1 cellular context compared by ENCODE assay signal in the genomic region with DNA sequence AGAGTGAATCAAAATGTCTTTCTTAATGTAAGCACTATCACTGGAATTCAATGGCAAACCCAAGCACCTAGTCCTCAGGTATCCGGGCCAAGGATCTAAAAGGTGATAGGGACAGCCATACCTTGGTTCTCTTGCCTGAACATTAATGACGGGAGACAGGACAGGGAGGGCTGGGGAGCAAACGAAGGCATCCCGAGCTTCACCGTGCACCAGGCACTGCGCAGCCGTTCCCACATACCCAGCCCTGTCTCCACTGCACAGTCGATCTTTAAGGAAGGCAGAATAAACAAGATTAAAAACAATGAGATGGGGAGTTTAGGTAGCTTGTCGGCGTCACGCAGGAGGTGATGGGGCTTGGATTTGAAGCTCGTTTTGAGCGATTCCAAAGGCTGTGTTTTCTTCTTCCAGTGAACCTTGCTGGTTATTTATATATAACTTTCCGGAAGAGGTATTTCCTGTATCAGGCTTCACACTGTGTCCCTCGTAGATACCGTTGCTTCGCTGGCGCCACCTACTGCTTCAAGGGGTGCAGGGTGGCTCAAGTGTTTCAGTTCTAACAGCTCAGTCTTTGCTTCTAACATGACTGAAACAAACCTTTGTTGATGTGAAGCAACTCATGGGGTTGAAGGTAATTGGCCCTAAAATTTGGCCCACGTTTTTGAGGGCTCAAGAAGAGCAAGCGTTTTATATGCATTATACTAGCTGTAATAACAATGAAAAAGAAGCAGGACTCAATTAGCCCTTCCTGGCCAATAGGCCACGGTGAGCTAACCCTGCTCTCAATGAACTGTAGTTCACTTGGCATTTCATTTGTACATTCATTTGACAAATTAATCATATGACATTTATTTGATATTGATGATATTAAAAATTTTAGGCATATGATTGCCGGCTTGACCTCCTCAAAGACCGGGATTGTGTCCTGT.
TF ChIP-seq lines count a peak whose summit lies in the region.

No MANE protein-coding gene starts in this region.

TF ChIP-seq in HepG2, 621 proteins besides CTCF, POLR2A, EP300 and RAD21 (continued from another document and continues in another):
- TF ChIP-seq, protein P1, sequence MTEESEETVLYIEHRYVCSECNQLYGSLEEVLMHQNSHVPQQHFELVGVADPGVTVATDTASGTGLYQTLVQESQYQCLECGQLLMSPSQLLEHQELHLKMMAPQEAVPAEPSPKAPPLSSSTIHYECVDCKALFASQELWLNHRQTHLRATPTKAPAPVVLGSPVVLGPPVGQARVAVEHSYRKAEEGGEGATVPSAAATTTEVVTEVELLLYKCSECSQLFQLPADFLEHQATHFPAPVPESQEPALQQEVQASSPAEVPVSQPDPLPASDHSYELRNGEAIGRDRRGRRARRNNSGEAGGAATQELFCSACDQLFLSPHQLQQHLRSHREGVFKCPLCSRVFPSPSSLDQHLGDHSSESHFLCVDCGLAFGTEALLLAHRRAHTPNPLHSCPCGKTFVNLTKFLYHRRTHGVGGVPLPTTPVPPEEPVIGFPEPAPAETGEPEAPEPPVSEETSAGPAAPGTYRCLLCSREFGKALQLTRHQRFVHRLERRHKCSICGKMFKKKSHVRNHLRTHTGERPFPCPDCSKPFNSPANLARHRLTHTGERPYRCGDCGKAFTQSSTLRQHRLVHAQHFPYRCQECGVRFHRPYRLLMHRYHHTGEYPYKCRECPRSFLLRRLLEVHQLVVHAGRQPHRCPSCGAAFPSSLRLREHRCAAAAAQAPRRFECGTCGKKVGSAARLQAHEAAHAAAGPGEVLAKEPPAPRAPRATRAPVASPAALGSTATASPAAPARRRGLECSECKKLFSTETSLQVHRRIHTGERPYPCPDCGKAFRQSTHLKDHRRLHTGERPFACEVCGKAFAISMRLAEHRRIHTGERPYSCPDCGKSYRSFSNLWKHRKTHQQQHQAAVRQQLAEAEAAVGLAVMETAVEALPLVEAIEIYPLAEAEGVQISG (CRISPR knock-in tag; IDR thresholded peaks at IDR 0.05) = peak; percentile 73; the same call in 1 of the 2 replicates
- TF ChIP-seq, protein P2, sequence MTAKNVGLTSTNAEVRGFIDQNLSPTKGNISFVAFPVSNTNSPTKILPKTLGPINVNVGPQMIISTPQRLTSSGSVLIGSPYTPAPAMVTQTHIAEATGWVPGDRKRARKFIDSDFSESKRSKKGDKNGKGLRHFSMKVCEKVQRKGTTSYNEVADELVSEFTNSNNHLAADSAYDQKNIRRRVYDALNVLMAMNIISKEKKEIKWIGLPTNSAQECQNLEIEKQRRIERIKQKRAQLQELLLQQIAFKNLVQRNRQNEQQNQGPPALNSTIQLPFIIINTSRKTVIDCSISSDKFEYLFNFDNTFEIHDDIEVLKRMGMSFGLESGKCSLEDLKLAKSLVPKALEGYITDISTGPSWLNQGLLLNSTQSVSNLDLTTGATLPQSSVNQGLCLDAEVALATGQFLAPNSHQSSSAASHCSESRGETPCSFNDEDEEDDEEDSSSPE (CRISPR knock-in tag; IDR thresholded peaks at IDR 0.05) = no peak
- peak; percentile 52; the same call in 1 of the 2 replicates for TF ChIP-seq ZNF12 (CRISPR knock-in tag; IDR thresholded peaks at IDR 0.05)
- TF ChIP-seq SRY (CRISPR knock-in tag; IDR thresholded peaks at IDR 0.05) = no peak
- TF ChIP-seq, protein P3, sequence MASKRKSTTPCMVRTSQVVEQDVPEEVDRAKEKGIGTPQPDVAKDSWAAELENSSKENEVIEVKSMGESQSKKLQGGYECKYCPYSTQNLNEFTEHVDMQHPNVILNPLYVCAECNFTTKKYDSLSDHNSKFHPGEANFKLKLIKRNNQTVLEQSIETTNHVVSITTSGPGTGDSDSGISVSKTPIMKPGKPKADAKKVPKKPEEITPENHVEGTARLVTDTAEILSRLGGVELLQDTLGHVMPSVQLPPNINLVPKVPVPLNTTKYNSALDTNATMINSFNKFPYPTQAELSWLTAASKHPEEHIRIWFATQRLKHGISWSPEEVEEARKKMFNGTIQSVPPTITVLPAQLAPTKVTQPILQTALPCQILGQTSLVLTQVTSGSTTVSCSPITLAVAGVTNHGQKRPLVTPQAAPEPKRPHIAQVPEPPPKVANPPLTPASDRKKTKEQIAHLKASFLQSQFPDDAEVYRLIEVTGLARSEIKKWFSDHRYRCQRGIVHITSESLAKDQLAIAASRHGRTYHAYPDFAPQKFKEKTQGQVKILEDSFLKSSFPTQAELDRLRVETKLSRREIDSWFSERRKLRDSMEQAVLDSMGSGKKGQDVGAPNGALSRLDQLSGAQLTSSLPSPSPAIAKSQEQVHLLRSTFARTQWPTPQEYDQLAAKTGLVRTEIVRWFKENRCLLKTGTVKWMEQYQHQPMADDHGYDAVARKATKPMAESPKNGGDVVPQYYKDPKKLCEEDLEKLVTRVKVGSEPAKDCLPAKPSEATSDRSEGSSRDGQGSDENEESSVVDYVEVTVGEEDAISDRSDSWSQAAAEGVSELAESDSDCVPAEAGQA (IDR thresholded peaks at IDR 0.05; ENCODE audit: low read depth) = no peak
- TF ChIP-seq, protein P3 (CRISPR knock-in tag; IDR thresholded peaks at IDR 0.05; ENCODE audit: borderline replicate concordance) = no peak
- 0 out of 2 replicates have a peak, but pooled peaks have one; percentile 37 for TF ChIP-seq MEIS1 (CRISPR knock-in tag; IDR thresholded peaks at IDR 0.05; ENCODE audit: borderline replicate concordance)
- TF ChIP-seq, protein P4, sequence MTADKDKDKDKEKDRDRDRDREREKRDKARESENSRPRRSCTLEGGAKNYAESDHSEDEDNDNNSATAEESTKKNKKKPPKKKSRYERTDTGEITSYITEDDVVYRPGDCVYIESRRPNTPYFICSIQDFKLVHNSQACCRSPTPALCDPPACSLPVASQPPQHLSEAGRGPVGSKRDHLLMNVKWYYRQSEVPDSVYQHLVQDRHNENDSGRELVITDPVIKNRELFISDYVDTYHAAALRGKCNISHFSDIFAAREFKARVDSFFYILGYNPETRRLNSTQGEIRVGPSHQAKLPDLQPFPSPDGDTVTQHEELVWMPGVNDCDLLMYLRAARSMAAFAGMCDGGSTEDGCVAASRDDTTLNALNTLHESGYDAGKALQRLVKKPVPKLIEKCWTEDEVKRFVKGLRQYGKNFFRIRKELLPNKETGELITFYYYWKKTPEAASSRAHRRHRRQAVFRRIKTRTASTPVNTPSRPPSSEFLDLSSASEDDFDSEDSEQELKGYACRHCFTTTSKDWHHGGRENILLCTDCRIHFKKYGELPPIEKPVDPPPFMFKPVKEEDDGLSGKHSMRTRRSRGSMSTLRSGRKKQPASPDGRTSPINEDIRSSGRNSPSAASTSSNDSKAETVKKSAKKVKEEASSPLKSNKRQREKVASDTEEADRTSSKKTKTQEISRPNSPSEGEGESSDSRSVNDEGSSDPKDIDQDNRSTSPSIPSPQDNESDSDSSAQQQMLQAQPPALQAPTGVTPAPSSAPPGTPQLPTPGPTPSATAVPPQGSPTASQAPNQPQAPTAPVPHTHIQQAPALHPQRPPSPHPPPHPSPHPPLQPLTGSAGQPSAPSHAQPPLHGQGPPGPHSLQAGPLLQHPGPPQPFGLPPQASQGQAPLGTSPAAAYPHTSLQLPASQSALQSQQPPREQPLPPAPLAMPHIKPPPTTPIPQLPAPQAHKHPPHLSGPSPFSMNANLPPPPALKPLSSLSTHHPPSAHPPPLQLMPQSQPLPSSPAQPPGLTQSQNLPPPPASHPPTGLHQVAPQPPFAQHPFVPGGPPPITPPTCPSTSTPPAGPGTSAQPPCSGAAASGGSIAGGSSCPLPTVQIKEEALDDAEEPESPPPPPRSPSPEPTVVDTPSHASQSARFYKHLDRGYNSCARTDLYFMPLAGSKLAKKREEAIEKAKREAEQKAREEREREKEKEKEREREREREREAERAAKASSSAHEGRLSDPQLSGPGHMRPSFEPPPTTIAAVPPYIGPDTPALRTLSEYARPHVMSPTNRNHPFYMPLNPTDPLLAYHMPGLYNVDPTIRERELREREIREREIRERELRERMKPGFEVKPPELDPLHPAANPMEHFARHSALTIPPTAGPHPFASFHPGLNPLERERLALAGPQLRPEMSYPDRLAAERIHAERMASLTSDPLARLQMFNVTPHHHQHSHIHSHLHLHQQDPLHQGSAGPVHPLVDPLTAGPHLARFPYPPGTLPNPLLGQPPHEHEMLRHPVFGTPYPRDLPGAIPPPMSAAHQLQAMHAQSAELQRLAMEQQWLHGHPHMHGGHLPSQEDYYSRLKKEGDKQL (CRISPR knock-in tag; IDR thresholded peaks at IDR 0.05; ENCODE audit: low read depth) = no peak
- TF ChIP-seq, protein P5, sequence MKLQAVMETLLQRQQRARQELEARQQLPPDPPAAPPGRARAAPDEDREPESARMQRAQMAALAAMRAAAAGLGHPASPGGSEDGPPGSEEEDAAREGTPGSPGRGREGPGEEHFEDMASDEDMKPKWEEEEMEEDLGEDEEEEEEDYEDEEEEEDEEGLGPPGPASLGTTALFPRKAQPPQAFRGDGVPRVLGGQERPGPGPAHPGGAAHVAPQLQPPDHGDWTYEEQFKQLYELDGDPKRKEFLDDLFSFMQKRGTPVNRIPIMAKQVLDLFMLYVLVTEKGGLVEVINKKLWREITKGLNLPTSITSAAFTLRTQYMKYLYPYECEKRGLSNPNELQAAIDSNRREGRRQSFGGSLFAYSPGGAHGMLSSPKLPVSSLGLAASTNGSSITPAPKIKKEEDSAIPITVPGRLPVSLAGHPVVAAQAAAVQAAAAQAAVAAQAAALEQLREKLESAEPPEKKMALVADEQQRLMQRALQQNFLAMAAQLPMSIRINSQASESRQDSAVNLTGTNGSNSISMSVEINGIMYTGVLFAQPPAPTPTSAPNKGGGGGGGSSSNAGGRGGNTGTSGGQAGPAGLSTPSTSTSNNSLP (IDR thresholded peaks at IDR 0.05; ENCODE audit: low read depth, low read length) = 0 out of 2 replicates have a peak, but pooled peaks have one; percentile 13
- TF ChIP-seq RNF2 (conservative IDR thresholded peaks at IDR 0.05; ENCODE audit: low read depth) = no peak
- no peak for TF ChIP-seq ATF7-NPFF (CRISPR knock-in tag; IDR thresholded peaks at IDR 0.05; ENCODE audit: low read depth)
- TF ChIP-seq U2AF2 (IDR thresholded peaks at IDR 0.05; ENCODE audit: low read depth, low read length) = no peak
- 0 out of 2 replicates have a peak, but pooled peaks have one; percentile 36 for TF ChIP-seq ZNF614 (CRISPR knock-in tag; IDR thresholded peaks at IDR 0.05; ENCODE audit: borderline replicate concordance)
- TF ChIP-seq SP2 (CRISPR knock-in tag; IDR thresholded peaks at IDR 0.05) = no peak
- TF ChIP-seq NFE2L2 (IDR thresholded peaks at IDR 0.05; ENCODE audit: low read length) = no peak
- TF ChIP-seq, protein P6, sequence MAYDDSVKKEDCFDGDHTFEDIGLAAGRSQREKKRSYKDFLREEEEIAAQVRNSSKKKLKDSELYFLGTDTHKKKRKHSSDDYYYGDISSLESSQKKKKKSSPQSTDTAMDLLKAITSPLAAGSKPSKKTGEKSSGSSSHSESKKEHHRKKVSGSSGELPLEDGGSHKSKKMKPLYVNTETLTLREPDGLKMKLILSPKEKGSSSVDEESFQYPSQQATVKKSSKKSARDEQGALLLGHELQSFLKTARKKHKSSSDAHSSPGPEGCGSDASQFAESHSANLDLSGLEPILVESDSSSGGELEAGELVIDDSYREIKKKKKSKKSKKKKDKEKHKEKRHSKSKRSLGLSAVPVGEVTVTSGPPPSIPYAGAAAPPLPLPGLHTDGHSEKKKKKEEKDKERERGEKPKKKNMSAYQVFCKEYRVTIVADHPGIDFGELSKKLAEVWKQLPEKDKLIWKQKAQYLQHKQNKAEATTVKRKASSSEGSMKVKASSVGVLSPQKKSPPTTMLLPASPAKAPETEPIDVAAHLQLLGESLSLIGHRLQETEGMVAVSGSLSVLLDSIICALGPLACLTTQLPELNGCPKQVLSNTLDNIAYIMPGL (CRISPR knock-in tag; IDR thresholded peaks at IDR 0.05; ENCODE audit: borderline replicate concordance in 1 of 2, low read depth in 1 of 2) = peak; percentile 73 to 81; a peak in 2 of 4 replicates
- TF ChIP-seq MZF1 (CRISPR knock-in tag; IDR thresholded peaks at IDR 0.05; ENCODE audit: borderline replicate concordance) = no peak
- no peak for TF ChIP-seq HMGA1 (CRISPR knock-in tag; conservative IDR thresholded peaks at IDR 0.05)
- TF ChIP-seq, protein P7, sequence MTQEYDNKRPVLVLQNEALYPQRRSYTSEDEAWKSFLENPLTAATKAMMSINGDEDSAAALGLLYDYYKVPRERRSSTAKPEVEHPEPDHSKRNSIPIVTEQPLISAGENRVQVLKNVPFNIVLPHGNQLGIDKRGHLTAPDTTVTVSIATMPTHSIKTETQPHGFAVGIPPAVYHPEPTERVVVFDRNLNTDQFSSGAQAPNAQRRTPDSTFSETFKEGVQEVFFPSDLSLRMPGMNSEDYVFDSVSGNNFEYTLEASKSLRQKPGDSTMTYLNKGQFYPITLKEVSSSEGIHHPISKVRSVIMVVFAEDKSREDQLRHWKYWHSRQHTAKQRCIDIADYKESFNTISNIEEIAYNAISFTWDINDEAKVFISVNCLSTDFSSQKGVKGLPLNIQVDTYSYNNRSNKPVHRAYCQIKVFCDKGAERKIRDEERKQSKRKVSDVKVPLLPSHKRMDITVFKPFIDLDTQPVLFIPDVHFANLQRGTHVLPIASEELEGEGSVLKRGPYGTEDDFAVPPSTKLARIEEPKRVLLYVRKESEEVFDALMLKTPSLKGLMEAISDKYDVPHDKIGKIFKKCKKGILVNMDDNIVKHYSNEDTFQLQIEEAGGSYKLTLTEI (CRISPR knock-in tag; conservative IDR thresholded peaks at IDR 0.05) = no peak
- no peak for TF ChIP-seq FOXP1 (IDR thresholded peaks at IDR 0.05)
- TF ChIP-seq FOXP1 (CRISPR knock-in tag; IDR thresholded peaks at IDR 0.05) = 0 out of 2 replicates have a peak, but pooled peaks have one; percentile 15
- TF ChIP-seq, protein P8, sequence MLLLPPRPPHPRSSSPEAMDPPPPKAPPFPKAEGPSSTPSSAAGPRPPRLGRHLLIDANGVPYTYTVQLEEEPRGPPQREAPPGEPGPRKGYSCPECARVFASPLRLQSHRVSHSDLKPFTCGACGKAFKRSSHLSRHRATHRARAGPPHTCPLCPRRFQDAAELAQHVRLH (CRISPR knock-in tag; IDR thresholded peaks at IDR 0.05; ENCODE audit: borderline replicate concordance, low read depth) = no peak
- TF ChIP-seq, protein P9, sequence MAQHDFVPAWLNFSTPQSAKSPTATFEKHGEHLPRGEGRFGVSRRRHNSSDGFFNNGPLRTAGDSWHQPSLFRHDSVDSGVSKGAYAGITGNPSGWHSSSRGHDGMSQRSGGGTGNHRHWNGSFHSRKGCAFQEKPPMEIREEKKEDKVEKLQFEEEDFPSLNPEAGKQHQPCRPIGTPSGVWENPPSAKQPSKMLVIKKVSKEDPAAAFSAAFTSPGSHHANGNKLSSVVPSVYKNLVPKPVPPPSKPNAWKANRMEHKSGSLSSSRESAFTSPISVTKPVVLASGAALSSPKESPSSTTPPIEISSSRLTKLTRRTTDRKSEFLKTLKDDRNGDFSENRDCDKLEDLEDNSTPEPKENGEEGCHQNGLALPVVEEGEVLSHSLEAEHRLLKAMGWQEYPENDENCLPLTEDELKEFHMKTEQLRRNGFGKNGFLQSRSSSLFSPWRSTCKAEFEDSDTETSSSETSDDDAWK (CRISPR knock-in tag; IDR thresholded peaks at IDR 0.05) = no peak
- TF ChIP-seq GATA4 (IDR thresholded peaks at IDR 0.05; ENCODE audit: borderline replicate concordance, low read depth) = no peak
